9 cellular contexts compared by ENCODE assay signal in the genomic region with DNA sequence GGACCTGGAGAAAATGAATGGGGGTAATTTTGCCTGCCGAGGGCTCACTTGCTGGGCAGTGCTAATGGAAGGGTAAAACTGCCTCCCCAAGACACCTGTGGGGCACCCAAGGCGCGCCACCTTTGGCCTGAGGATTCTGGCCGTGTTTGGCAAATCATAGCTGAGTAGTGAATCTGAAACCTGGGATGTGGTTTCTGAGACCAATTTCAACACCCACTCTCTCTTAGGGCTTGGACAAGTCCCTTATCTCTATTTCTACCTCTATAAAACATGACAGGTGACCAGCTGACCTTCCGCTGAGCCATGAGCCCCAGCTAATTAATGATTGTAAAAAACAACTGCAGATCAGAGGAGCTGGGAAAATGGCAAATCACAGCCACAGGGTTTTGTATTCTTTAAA. TPM values are rescaled to one million over a fixed set of nuclear protein-coding genes. Genes with fewer than 3 reads are reported as not detected.
DNase-seq lines count a peak whose midpoint lies in the region; ATAC-seq and TF ChIP-seq lines count a peak whose summit lies in the region.
"Had no signal": no experiment of that assay in that cellular context is flagged by ENCODE, and none has a peak within 500 bp of the region (broad histone marks: within the 10 kb centered on the region; RNA-seq: fewer than 3 reads in every experiment).

No MANE protein-coding gene starts in this region.

- H3K9ac ChIP-seq in HCT116 (ENCODE audit: low read length) (peak overlapping the region; percentile 91), skeletal muscle tissue (ENCODE audit: low read depth in 1 of 3, low read length in 3 of 3) (peak overlapping the region; percentile 90 to 100 (median 93))

- H3K9me3 ChIP-seq in HCT116 (ENCODE audit: control insufficient read depth in 1 of 2, insufficient read depth in 1 of 2, low read depth in 1 of 2, low read length in 2 of 2) (no peaks in the 10 kb centered on the region), skeletal muscle tissue (ENCODE audit: control insufficient read depth in 3 of 3, low read length in 3 of 3) (no peaks in the 10 kb centered on the region)

- CTCF ChIA-PET in HCT116 (lab: Charles Lee), result interaction anchor here (1.0 to 1.5 kb wide), 2 partner anchors 27 to 167 kb away, joined by 5 to 6 read pairs; a partner anchor contains a TSS

- peaks cover 10% of the 10 kb centered on the region for H3K4me1 Mint-ChIP-seq in activated naive CD8-positive, alpha-beta T cell treated with anti-CD3 and anti-CD28 coated beads for 36 hours

- H3K4me1 ChIP-seq in HCT116 (ENCODE audit: control insufficient read depth in 1 of 2, insufficient read depth in 2 of 2, low read length in 2 of 2) (peaks cover 18 to 45% of the 10 kb centered on the region in 2 experiments), skeletal muscle tissue (ENCODE audit: control insufficient read depth in 3 of 3, insufficient read depth in 3 of 3, low read length in 3 of 3) (peaks cover 41 to 53% (median 42%) of the 10 kb centered on the region in 3 donors)

- H4K20me1 ChIP-seq in HCT116 (ENCODE audit: insufficient read depth), result no peaks in the 10 kb centered on the region

- TF ChIP-seq RAD21 in HCT116 (IDR thresholded peaks at IDR 0.05; ENCODE audit: low read depth), result no peak

- DNase-seq in HCT116 (ENCODE audit: low read depth, low spot score) (no peak), NCI-H2196 treated with DMSO at 0.1 percent for 48 hours (lab: John Stamatoyannopoulos, UW; ENCODE audit: unreplicated experiment) (no peak), putamen (ENCODE audit: low spot score) (no peak)
- no peak for DNase-seq in activated naive CD8-positive, alpha-beta T cell treated with anti-CD3 and anti-CD28 coated beads for 36 hours
- DNase-seq in stimulated activated naive CD4-positive, alpha-beta T cell (lab: John Stamatoyannopoulos, UW), result no peak

- no peaks in the 10 kb centered on the region for H3K9me3 Mint-ChIP-seq in activated naive CD8-positive, alpha-beta T cell treated with anti-CD3 and anti-CD28 coated beads for 36 hours
- H3K9me3 Mint-ChIP-seq: activated naive CD4-positive, alpha-beta T cell treated with anti-CD3 and anti-CD28 coated beads, Interleukin-2, amount 50 U/mL, for 72 hours had no signal

- no peaks in the 10 kb centered on the region for H3K27me3 ChIP-seq in HCT116 (ENCODE audit: insufficient read depth, low read length)
- no peaks in the 10 kb centered on the region for H3K27me3 ChIP-seq in skeletal muscle tissue (ENCODE audit: control insufficient read depth in 3 of 3, insufficient read depth in 3 of 3, low read length in 3 of 3)

- no peak for TF ChIP-seq POLR2A in HCT116 (IDR thresholded peaks at IDR 0.05; ENCODE audit: borderline replicate concordance, extremely low read depth, insufficient read depth, insufficient read length)

- POLR2A ChIA-PET in HCT116 (lab: Charles Lee), result interaction anchor here (3.8 kb wide), 1 partner anchor 27 kb away, joined by 29 read pairs; a partner anchor contains a TSS

- intact Hi-C loops in HCT116 (cut with micrococcal nuclease), result loop anchor here (1.0 kb wide), 1 partner anchor 27 kb away; a partner anchor contains a TSS

- H3K79me2 ChIP-seq in HCT116 (ENCODE audit: insufficient read depth, low read length), result peaks cover 27% of the 10 kb centered on the region

- no peaks in the 10 kb centered on the region for H3K9me2 ChIP-seq in HCT116 (ENCODE audit: insufficient read depth)

- H3K4me3 Mint-ChIP-seq in activated naive CD8-positive, alpha-beta T cell treated with anti-CD3 and anti-CD28 coated beads for 36 hours, result peak overlapping the region; percentile 73

- H3K27ac ChIP-seq in HCT116 (ENCODE audit: low read depth, low read length), result peak overlapping the region; percentile 96; the same call in 1 of the 2 replicates
- H3K27ac ChIP-seq in skeletal muscle tissue (ENCODE audit: low read depth, low read length), result peak overlapping the region; percentile 99

- H3K36me3 Mint-ChIP-seq in activated naive CD8-positive, alpha-beta T cell treated with anti-CD3 and anti-CD28 coated beads for 36 hours, result no peaks in the 10 kb centered on the region
- H3K36me3 Mint-ChIP-seq: activated naive CD4-positive, alpha-beta T cell treated with anti-CD3 and anti-CD28 coated beads, Interleukin-2, amount 50 U/mL, for 72 hours had no signal

- BruUV-seq in HCT116 (replicated peaks; lab: Mats Ljungman, UMichigan), result no TSS peak

- no peak for TF ChIP-seq CTCF in HCT116 (IDR thresholded peaks at IDR 0.05 in 2 of 3, conservative IDR thresholded peaks at IDR 0.05 in 1 of 3; ENCODE audit: borderline replicate concordance in 1 of 3, insufficient read depth in 1 of 3, low read depth in 2 of 3, low read length in 2 of 3)

- RAD21 ChIA-PET in HCT116 (lab: Charles Lee; ENCODE audit: low non-redundant PET in 1 of 2, low total read pairs in 2 of 2, uncharacterized antibody in 2 of 2, unreplicated experiment in 2 of 2), result no interaction called here

- no peak overlapping the region for H3K27ac Mint-ChIP-seq in activated naive CD8-positive, alpha-beta T cell treated with anti-CD3 and anti-CD28 coated beads for 36 hours

- ATAC-seq in HCT116 (no peak), GM21619 (IDR thresholded peaks at IDR 0.05; ENCODE audit: unreplicated experiment) (no peak)

- no peak overlapping the region for H2AFZ ChIP-seq in HCT116 (ENCODE audit: low read depth, low read length, poor library complexity, severe bottlenecking)

- no peaks in the 10 kb centered on the region for H3K36me3 ChIP-seq in HCT116 (ENCODE audit: control insufficient read depth in 1 of 2, insufficient read depth in 2 of 2, low read length in 2 of 2)
- H3K36me3 ChIP-seq in skeletal muscle tissue (ENCODE audit: control insufficient read depth in 3 of 3, insufficient read depth in 3 of 3, low read length in 3 of 3), result peaks cover 0 to 8% (median 2%) of the 10 kb centered on the region in 3 donors

- peak overlapping the region; percentile 96 for H3K4me2 ChIP-seq in HCT116 (ENCODE audit: low read length)

- H3K4me3 ChIP-seq in HCT116 (replicated peaks in 1 of 2; ENCODE audit: low read depth in 1 of 2, low read length in 2 of 2), result peak overlapping the region; percentile 51 to 94
- peak overlapping the region; percentile 63 for H3K4me3 ChIP-seq in iPS-11a (ENCODE audit: low read depth, low read length)
- peak overlapping the region; percentile 68 to 94 (median 81) for H3K4me3 ChIP-seq in skeletal muscle tissue (ENCODE audit: low read length in 3 of 3)

- peaks cover 50% of the 10 kb centered on the region for H3K27me3 Mint-ChIP-seq in activated naive CD8-positive, alpha-beta T cell treated with anti-CD3 and anti-CD28 coated beads for 36 hours

TF ChIP-seq in HCT116, 20 proteins besides CTCF, POLR2A, EP300 and RAD21 (continues in another document):
- TF ChIP-seq ELF1 (IDR thresholded peaks at IDR 0.05; ENCODE audit: borderline replicate concordance, low read depth), result no peak
- no peak for TF ChIP-seq SP1 (IDR thresholded peaks at IDR 0.05; ENCODE audit: low read depth)
- TF ChIP-seq, protein P1, sequence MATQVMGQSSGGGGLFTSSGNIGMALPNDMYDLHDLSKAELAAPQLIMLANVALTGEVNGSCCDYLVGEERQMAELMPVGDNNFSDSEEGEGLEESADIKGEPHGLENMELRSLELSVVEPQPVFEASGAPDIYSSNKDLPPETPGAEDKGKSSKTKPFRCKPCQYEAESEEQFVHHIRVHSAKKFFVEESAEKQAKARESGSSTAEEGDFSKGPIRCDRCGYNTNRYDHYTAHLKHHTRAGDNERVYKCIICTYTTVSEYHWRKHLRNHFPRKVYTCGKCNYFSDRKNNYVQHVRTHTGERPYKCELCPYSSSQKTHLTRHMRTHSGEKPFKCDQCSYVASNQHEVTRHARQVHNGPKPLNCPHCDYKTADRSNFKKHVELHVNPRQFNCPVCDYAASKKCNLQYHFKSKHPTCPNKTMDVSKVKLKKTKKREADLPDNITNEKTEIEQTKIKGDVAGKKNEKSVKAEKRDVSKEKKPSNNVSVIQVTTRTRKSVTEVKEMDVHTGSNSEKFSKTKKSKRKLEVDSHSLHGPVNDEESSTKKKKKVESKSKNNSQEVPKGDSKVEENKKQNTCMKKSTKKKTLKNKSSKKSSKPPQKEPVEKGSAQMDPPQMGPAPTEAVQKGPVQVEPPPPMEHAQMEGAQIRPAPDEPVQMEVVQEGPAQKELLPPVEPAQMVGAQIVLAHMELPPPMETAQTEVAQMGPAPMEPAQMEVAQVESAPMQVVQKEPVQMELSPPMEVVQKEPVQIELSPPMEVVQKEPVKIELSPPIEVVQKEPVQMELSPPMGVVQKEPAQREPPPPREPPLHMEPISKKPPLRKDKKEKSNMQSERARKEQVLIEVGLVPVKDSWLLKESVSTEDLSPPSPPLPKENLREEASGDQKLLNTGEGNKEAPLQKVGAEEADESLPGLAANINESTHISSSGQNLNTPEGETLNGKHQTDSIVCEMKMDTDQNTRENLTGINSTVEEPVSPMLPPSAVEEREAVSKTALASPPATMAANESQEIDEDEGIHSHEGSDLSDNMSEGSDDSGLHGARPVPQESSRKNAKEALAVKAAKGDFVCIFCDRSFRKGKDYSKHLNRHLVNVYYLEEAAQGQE (IDR thresholded peaks at IDR 0.05; ENCODE audit: low read depth), result no peak
- TF ChIP-seq ZFX (IDR thresholded peaks at IDR 0.05), result no peak
- TF ChIP-seq TCF7L2 (IDR thresholded peaks at IDR 0.05; ENCODE audit: borderline replicate concordance, extremely low read depth, insufficient read depth, insufficient read length), result no peak
- no peak for TF ChIP-seq CEBPB (IDR thresholded peaks at IDR 0.05; ENCODE audit: low read depth)
- TF ChIP-seq EZH2 (IDR thresholded peaks at IDR 0.05), result no peak
- TF ChIP-seq EZH2phosphoT487 (IDR thresholded peaks at IDR 0.05; ENCODE audit: borderline replicate concordance), result no peak
- TF ChIP-seq, protein P2, sequence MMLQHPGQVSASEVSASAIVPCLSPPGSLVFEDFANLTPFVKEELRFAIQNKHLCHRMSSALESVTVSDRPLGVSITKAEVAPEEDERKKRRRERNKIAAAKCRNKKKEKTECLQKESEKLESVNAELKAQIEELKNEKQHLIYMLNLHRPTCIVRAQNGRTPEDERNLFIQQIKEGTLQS (IDR thresholded peaks at IDR 0.05), result no peak
- no peak for TF ChIP-seq FOSL1 (IDR thresholded peaks at IDR 0.05; ENCODE audit: low read depth)

RNA-seq across cellular contexts. Expression of a gene that starts 1.5 kb away (rescaled TPM):
- 63.1 TPM for total RNA-seq in HCT116 (2021; ENCODE audit: unreplicated experiment)
- polyA plus RNA-seq in HCT116 (2012), result 42.3 and 43.9 TPM in 2 replicates
- total RNA-seq in activated naive CD8-positive, alpha-beta T cell treated with anti-CD3 and anti-CD28 coated beads for 36 hours, result 1 to 10 TPM; 6.8 to 7.0 TPM
- 127 TPM for total RNA-seq in skeletal muscle tissue

RNA-seq across cellular contexts. Expression of a gene that starts 11.0 kb away (rescaled TPM):
- total RNA-seq in HCT116 (2021; ENCODE audit: unreplicated experiment) (73.5 TPM), skeletal muscle tissue (105 TPM)
- 49.0 and 50.0 TPM in 2 replicates for polyA plus RNA-seq in HCT116 (2012)
- total RNA-seq in activated naive CD8-positive, alpha-beta T cell treated with anti-CD3 and anti-CD28 coated beads for 36 hours, result 10 to 100 TPM; 87.6 to 92.6 TPM

RNA-seq across cellular contexts. Expression of a gene that starts 27.1 kb away (rescaled TPM):
- total RNA-seq in HCT116 (2021; ENCODE audit: unreplicated experiment), result 64.0 TPM
- polyA plus RNA-seq in HCT116 (2012), result 83.8 and 91.5 TPM in 2 replicates
- 100 to 1,000 TPM; 111 to 112 TPM for total RNA-seq in activated naive CD8-positive, alpha-beta T cell treated with anti-CD3 and anti-CD28 coated beads for 36 hours
- total RNA-seq in skeletal muscle tissue, result 7.8 TPM
